ENCODE assay signal across 10 cellular contexts in the genomic region with DNA sequence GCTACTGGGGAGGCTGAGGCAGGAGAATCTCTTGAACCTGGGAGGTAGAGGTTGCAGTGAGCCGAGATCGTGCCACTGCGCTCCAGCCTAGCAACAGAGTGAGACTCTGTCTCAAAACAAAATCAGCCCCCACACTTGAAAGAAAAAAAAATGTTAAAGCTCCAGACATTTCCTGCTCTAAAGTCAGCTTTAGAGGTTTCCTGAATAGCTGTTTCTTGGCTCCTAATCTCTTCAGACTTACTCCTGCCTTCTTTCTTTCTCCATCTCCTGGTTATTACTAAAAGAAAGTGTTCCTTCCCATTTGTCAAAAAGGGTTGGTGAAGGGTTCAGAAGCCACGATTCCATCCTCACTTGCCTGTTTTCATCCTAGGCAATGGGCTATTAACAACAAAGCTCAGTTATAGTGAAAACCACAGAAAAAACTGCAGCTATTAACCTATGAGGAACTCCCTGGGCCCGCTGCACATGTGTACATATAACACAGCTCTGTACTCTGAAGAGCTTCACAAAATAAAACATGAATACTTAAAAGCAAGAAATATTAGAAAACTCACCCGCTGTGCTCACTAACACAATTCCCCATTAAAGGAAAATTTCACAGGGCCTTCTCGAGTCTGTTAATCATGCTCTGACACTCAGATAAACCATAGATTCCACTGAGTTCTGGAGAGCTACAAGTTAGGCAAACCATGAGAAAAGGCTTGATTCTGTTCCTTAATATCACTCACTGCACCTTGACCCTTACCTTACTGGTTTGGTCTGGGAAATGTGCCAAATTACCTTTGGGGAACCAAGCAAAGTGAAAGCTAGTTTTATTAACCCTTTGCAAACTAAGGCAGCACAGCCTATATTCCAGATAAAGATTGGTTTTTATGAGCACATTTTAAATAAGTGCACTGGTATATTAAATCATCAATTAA.
DNase-seq lines count a peak whose midpoint lies in the region; ATAC-seq and TF ChIP-seq lines count a peak whose summit lies in the region.
"Had no signal": no experiment of that assay in that cellular context is flagged by ENCODE, and none has a peak within 500 bp of the region (broad histone marks: within the 10 kb centered on the region; RNA-seq: fewer than 3 reads in every experiment).

No MANE protein-coding gene starts in this region.

- no peak for TF ChIP-seq POLR2A in right lobe of liver (IDR thresholded peaks at IDR 0.05)

- H3K27ac ChIP-seq in CD4-positive, alpha-beta T cell (ENCODE audit: low read depth, low read length) = peak overlapping the region; percentile 10
- peak overlapping the region in 1 of 3 donors; percentile 42 for H3K27ac ChIP-seq in right lobe of liver

- ATAC-seq in CD4-positive, alpha-beta T cell (ENCODE audit: poor library complexity) = peak; percentile 65
- ATAC-seq in activated CD8-positive, alpha-beta T cell treated with anti-CD3 and anti-CD28 coated beads, Interleukin-2, amount 10 ng/mL, durations not matched to agents 7 days and 5 days = peak; percentile 57
- peak; percentile 88 to 91 (median 88) for ATAC-seq in right lobe of liver

- no peaks in the 10 kb centered on the region for H3K27me3 Mint-ChIP-seq in CD4-positive, alpha-beta T cell
- H3K27me3 Mint-ChIP-seq in activated CD8-positive, alpha-beta T cell treated with anti-CD3 and anti-CD28 coated beads, Interleukin-2, amount 10 ng/mL, durations not matched to agents 7 days and 5 days (ENCODE audit: low read depth) = no peaks in the 10 kb centered on the region
- H3K27me3 Mint-ChIP-seq in nephron progenitor cell (ENCODE audit: low read depth, poor library complexity) = no peaks in the 10 kb centered on the region

- peaks cover 0 to 19% (median 6%) of the 10 kb centered on the region in 4 donors for H3K4me1 ChIP-seq in right lobe of liver

- H3K36me3 Mint-ChIP-seq in CD4-positive, alpha-beta T cell (ENCODE audit: low read depth) = no peaks in the 10 kb centered on the region
- H3K36me3 Mint-ChIP-seq in activated CD8-positive, alpha-beta T cell treated with anti-CD3 and anti-CD28 coated beads, Interleukin-2, amount 10 ng/mL, durations not matched to agents 7 days and 5 days (ENCODE audit: low read depth) = peaks cover 13% of the 10 kb centered on the region
- H3K36me3 Mint-ChIP-seq in nephron progenitor cell (ENCODE audit: low read depth) = peaks cover 28% of the 10 kb centered on the region

- peak overlapping the region; percentile 51 for H3K4me3 Mint-ChIP-seq in CD4-positive, alpha-beta T cell
- H3K4me3 Mint-ChIP-seq in activated CD8-positive, alpha-beta T cell treated with anti-CD3 and anti-CD28 coated beads, Interleukin-2, amount 10 ng/mL, durations not matched to agents 7 days and 5 days = peak overlapping the region; percentile 8
- H3K4me3 Mint-ChIP-seq in nephron progenitor cell = no peak overlapping the region

- 38% methylated on average over 7 of the region's 7 CpGs for WGBS in right lobe of liver (ENCODE audit: insufficient coverage, low coverage, low lambda C conversion rate, missing lambda C conversion rate)

- H3K4me3 ChIP-seq in right lobe of liver = no peak overlapping the region

- H3K9me3 Mint-ChIP-seq in CD4-positive, alpha-beta T cell = no peaks in the 10 kb centered on the region
- no peaks in the 10 kb centered on the region for H3K9me3 Mint-ChIP-seq in activated CD8-positive, alpha-beta T cell treated with anti-CD3 and anti-CD28 coated beads, Interleukin-2, amount 10 ng/mL, durations not matched to agents 7 days and 5 days (ENCODE audit: insufficient read depth)
- H3K9me3 Mint-ChIP-seq in nephron progenitor cell = peaks cover 20% of the 10 kb centered on the region

- intact Hi-C loops in CD4-positive, alpha-beta T cell (cut with DNase I, micrococcal nuclease) = no loop called here
- intact Hi-C loops in right lobe of liver (cut with DNase I) = no loop called here

- CTCF ChIA-PET in CD4-positive, alpha-beta T cell (lab: Charles Lee) = no interaction called here
- CTCF ChIA-PET in activated CD8-positive, alpha-beta T cell treated with anti-CD3 and anti-CD28 coated beads, Interleukin-2, amount 10 ng/mL, durations not matched to agents 7 days and 5 days (lab: Charles Lee) = interaction anchor here (0.7 to 2.4 kb wide), 10 partner anchors 8 to 383 kb away, joined by 3 to 19 read pairs (median 6); no protein-coding TSS in a partner anchor

- H3K36me3 ChIP-seq in right lobe of liver = no peaks in the 10 kb centered on the region

- POLR2A ChIA-PET in CD4-positive, alpha-beta T cell (lab: Charles Lee) = interaction anchor here (0.9 to 1.6 kb wide), 6 partner anchors 18 to 260 kb away, joined by 3 to 6 read pairs (median 3); partner anchors contain the start of gene HMG20A
- POLR2A ChIA-PET in activated CD8-positive, alpha-beta T cell treated with anti-CD3 and anti-CD28 coated beads, Interleukin-2, amount 10 ng/mL, durations not matched to agents 7 days and 5 days (lab: Charles Lee) = no interaction called here

- no peak for DNase-seq in CD4-positive, alpha-beta T cell
- DNase-seq in HT-29 (ENCODE audit: low spot score) = peak; percentile 98
- no peak for DNase-seq in activated CD8-positive, alpha-beta T cell treated with anti-CD3 and anti-CD28 coated beads, Interleukin-2, amount 10 ng/mL, durations not matched to agents 7 days and 5 days
- no peak for DNase-seq in right lobe of liver
- DNase-seq in nephron progenitor cell = no peak
- DNase-seq in DMS153 treated with DMSO at 0.1 percent for 48 hours (lab: John Stamatoyannopoulos, UW; ENCODE audit: unreplicated experiment) = no peak
- no peak for DNase-seq in activated CD8-positive, alpha-beta memory T cell treated with anti-CD3 and anti-CD28 coated beads for 24 hours
- DNase-seq in cerebellar nuclear complex (lab: John Stamatoyannopoulos, UW) = no peak
- DNase-seq: effector CD8-positive, alpha-beta T cell; stimulated activated CD4-positive, alpha-beta T cell treated with anti-CD3 and anti-CD28 coated beads, Interleukin-4, amount 100 ng/mL, for 4 hours had no signal

- no peak for TF ChIP-seq CTCF in CD4-positive, alpha-beta T cell (IDR thresholded peaks at IDR 0.05)
- TF ChIP-seq CTCF in right lobe of liver (IDR thresholded peaks at IDR 0.05) = no peak
- TF ChIP-seq CTCF in nephron progenitor cell (IDR thresholded peaks at IDR 0.05) = no peak

- H3K4me1 Mint-ChIP-seq in CD4-positive, alpha-beta T cell (ENCODE audit: low read depth) = peaks cover 45% of the 10 kb centered on the region
- peaks cover 38% of the 10 kb centered on the region for H3K4me1 Mint-ChIP-seq in activated CD8-positive, alpha-beta T cell treated with anti-CD3 and anti-CD28 coated beads, Interleukin-2, amount 10 ng/mL, durations not matched to agents 7 days and 5 days (ENCODE audit: low read depth)
- H3K4me1 Mint-ChIP-seq in nephron progenitor cell = no peaks in the 10 kb centered on the region

- no peaks in the 10 kb centered on the region for H3K9me3 ChIP-seq in CD4-positive, alpha-beta T cell (ENCODE audit: control insufficient read depth, low read length)
- no peaks in the 10 kb centered on the region for H3K9me3 ChIP-seq in right lobe of liver

- peak overlapping the region; percentile 72 for H3K27ac Mint-ChIP-seq in CD4-positive, alpha-beta T cell
- peak overlapping the region; percentile 47 for H3K27ac Mint-ChIP-seq in activated CD8-positive, alpha-beta T cell treated with anti-CD3 and anti-CD28 coated beads, Interleukin-2, amount 10 ng/mL, durations not matched to agents 7 days and 5 days
- H3K27ac Mint-ChIP-seq in nephron progenitor cell = no peak overlapping the region

- no peaks in the 10 kb centered on the region for H3K27me3 ChIP-seq in CD4-positive, alpha-beta T cell (ENCODE audit: control insufficient read depth, insufficient read depth, low read length)
- no peaks in the 10 kb centered on the region for H3K27me3 ChIP-seq in right lobe of liver
